In the genomic region with DNA sequence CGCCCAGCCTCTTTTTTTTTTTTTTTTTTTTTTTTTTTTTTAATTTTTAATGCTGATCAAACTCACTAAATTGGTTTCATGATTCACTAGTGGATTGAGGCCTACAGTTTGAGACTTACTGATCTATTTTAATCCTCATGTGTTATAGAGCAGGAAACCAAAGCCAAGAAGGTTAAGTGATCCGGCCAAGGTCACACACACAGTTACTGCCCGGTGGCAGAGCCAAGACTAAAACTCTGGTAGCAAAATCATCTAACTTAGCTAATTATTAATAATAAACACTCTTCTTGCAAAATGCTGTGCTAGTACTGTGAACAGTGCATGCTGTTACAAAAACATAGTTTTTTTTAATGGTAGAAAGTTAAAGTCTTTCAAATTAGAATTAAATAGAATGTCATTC, we compare ENCODE assay signal across 17 cellular contexts.
A peak's percentile ranks its signal among the peaks of the same experiment; 100 is the strongest.
DNase-seq lines count a peak whose midpoint lies in the region; ATAC-seq and TF ChIP-seq lines count a peak whose summit lies in the region.
"Had no signal": no experiment of that assay in that cellular context is flagged by ENCODE, and none has a peak within 500 bp of the region (broad histone marks: within the 10 kb centered on the region; RNA-seq: fewer than 3 reads in every experiment).

No MANE protein-coding gene starts in this region.

- H3K4me1 Mint-ChIP-seq in glutamatergic neuron (ENCODE audit: low read depth, unreplicated experiment), result peaks cover 8% of the 10 kb centered on the region

- DNase-seq in heart right ventricle, result no peak
- no peak for DNase-seq in cardiac septum (ENCODE audit: low spot score)
- no peak for DNase-seq in OCI-LY7 (ENCODE audit: low spot score)
- DNase-seq in left lobe of liver (ENCODE audit: low spot score), result peak; percentile 83
- DNase-seq in WERI-Rb-1, result no peak
- DNase-seq in glutamatergic neuron, result no peak
- DNase-seq in osteoblast (ENCODE audit: insufficient read length, low spot score, missing footprints), result no peak
- DNase-seq: Calu3; CD8-positive, alpha-beta T cell; NCI-H1105; NCI-H1694 treated with DMSO at 0.1 percent for 48 hours; NCI-H510A; NCI-H748 treated with DMSO at 0.1 percent for 48 hours; PC-9; SJCRH30 had no signal

- no TSS peak for BruUV-seq in OCI-LY7 (replicated peaks; lab: Mats Ljungman, UMichigan)

- H3K4me3 Mint-ChIP-seq in glutamatergic neuron (ENCODE audit: unreplicated experiment), result no peak overlapping the region
- H3K4me3 Mint-ChIP-seq: CD8-positive, alpha-beta T cell had no signal

- H3K36me3 ChIP-seq in heart right ventricle (no peaks in the 10 kb centered on the region), OCI-LY7 (ENCODE audit: insufficient read depth, low read length) (no peaks in the 10 kb centered on the region; the same call in 1 of the 2 replicates), WERI-Rb-1 (no peaks in the 10 kb centered on the region), osteoblast (ENCODE audit: insufficient read depth, low read length) (no peaks in the 10 kb centered on the region)
- H3K36me3 ChIP-seq: BLaER1 treated with 17β-estradiol and CSF1 and Interleukin-3, amounts not matched to agents 10 nM and 100 nM; SJCRH30 had no signal

- H3K27me3 Mint-ChIP-seq in glutamatergic neuron (ENCODE audit: unreplicated experiment), result peaks cover 3% of the 10 kb centered on the region

- H3K4me3 ChIP-seq in heart right ventricle (no peak overlapping the region), OCI-LY7 (ENCODE audit: low read depth, low read length, poor library complexity, severe bottlenecking) (peak overlapping the region; percentile 52), WERI-Rb-1 (ENCODE audit: low read depth, low read length) (no peak overlapping the region), osteoblast (ENCODE audit: insufficient read depth, low read length) (no peak overlapping the region)
- H3K4me3 ChIP-seq: BLaER1 treated with 17β-estradiol and CSF1 and Interleukin-3, amounts not matched to agents 10 nM and 100 nM; PC-9; SJCRH30 had no signal

- CTCF ChIA-PET in OCI-LY7 (lab: Charles Lee; ENCODE audit: unreplicated experiment), result no interaction called here

- peaks cover 3% of the 10 kb centered on the region for H3K9me3 Mint-ChIP-seq in glutamatergic neuron (ENCODE audit: unreplicated experiment)
- H3K9me3 Mint-ChIP-seq: CD8-positive, alpha-beta T cell had no signal

- H3K9me3 ChIP-seq in heart right ventricle (no peaks in the 10 kb centered on the region), OCI-LY7 (ENCODE audit: low read length) (peaks cover 8% of the 10 kb centered on the region), WERI-Rb-1 (ENCODE audit: severe bottlenecking) (no peaks in the 10 kb centered on the region), osteoblast (ENCODE audit: low read depth, low read length) (no peaks in the 10 kb centered on the region)
- H3K9me3 ChIP-seq: SJCRH30 had no signal

- intact Hi-C loops in heart right ventricle (cut with DNase I), result no loop called here
- intact Hi-C loops in cardiac septum (cut with DNase I), result no loop called here
- intact Hi-C loops in OCI-LY7 (cut with micrococcal nuclease; ENCODE audit: unreplicated experiment), result no loop called here

- H3K9me2 ChIP-seq in OCI-LY7 (ENCODE audit: insufficient read depth, low read length), result no peaks in the 10 kb centered on the region

- no peak overlapping the region for H3K27ac Mint-ChIP-seq in glutamatergic neuron (ENCODE audit: unreplicated experiment)
- H3K27ac Mint-ChIP-seq: CD8-positive, alpha-beta T cell had no signal

- H3K79me2 ChIP-seq in OCI-LY7 (ENCODE audit: insufficient read depth, low read depth, low read length) (no peaks in the 10 kb centered on the region), osteoblast (ENCODE audit: insufficient read depth, low read length) (no peaks in the 10 kb centered on the region)

- no peak overlapping the region for H3K27ac ChIP-seq in heart right ventricle
- H3K27ac ChIP-seq in OCI-LY7 (ENCODE audit: low read depth, low read length, poor library complexity, severe bottlenecking), result peak overlapping the region; percentile 81
- no peak overlapping the region for H3K27ac ChIP-seq in WERI-Rb-1
- no peak overlapping the region for H3K27ac ChIP-seq in osteoblast (ENCODE audit: low read depth, low read length)
- H3K27ac ChIP-seq: BLaER1 treated with 17β-estradiol and CSF1 and Interleukin-3, amounts not matched to agents 10 nM and 100 nM; PC-9; RWPE1; SJCRH30 had no signal

- H3K36me3 Mint-ChIP-seq in glutamatergic neuron (ENCODE audit: unreplicated experiment), result no peaks in the 10 kb centered on the region
- H3K36me3 Mint-ChIP-seq: CD8-positive, alpha-beta T cell had no signal

- POLR2A ChIA-PET in OCI-LY7 (lab: Charles Lee), result interaction anchor here (1.0 kb wide), 1 partner anchor 11 kb away, joined by 3 read pairs; no protein-coding TSS in a partner anchor

- peaks cover 0 to 52% (median 13%) of the 10 kb centered on the region in 7 donors for H3K27me3 ChIP-seq in heart right ventricle
- no peaks in the 10 kb centered on the region for H3K27me3 ChIP-seq in WERI-Rb-1 (ENCODE audit: insufficient read depth, low read depth, severe bottlenecking)
- no peaks in the 10 kb centered on the region for H3K27me3 ChIP-seq in osteoblast (ENCODE audit: insufficient read depth, low read length)
- H3K27me3 ChIP-seq: BLaER1 treated with 17β-estradiol and CSF1 and Interleukin-3, amounts not matched to agents 10 nM and 100 nM had no signal

- TF ChIP-seq CTCF in heart right ventricle (IDR thresholded peaks at IDR 0.05), result no peak
- no peak for TF ChIP-seq CTCF in OCI-LY7 (conservative IDR thresholded peaks at IDR 0.05; ENCODE audit: low read length)
- TF ChIP-seq CTCF in WERI-Rb-1 (IDR thresholded peaks at IDR 0.05; ENCODE audit: low read depth, low read length), result no peak
- TF ChIP-seq CTCF in glutamatergic neuron (IDR thresholded peaks at IDR 0.05; ENCODE audit: partially characterized antibody, unreplicated experiment), result no peak
- TF ChIP-seq CTCF in osteoblast (IDR thresholded peaks at IDR 0.05; ENCODE audit: extremely low read depth, low read depth, low read length), result no peak

- H3K4me2 ChIP-seq in OCI-LY7 (ENCODE audit: low read length), result peak overlapping the region; percentile 89
- H3K4me2 ChIP-seq in osteoblast (ENCODE audit: insufficient read depth, low read length), result no peak overlapping the region
- H3K4me2 ChIP-seq: PC-9 had no signal

- peak overlapping the region; percentile 82; the same call in 1 of the 2 replicates for H2AFZ ChIP-seq in OCI-LY7 (ENCODE audit: low read length)
- H2AFZ ChIP-seq in osteoblast (ENCODE audit: low read length), result no peak overlapping the region
- H2AFZ ChIP-seq: PC-9 had no signal

- H4K20me1 ChIP-seq in OCI-LY7 (ENCODE audit: insufficient read depth, low read length) (no peaks in the 10 kb centered on the region), osteoblast (ENCODE audit: insufficient read depth, low read length) (no peaks in the 10 kb centered on the region)
- H4K20me1 ChIP-seq: BLaER1 treated with 17β-estradiol and CSF1 and Interleukin-3, amounts not matched to agents 10 nM and 100 nM had no signal

- WGBS in heart right ventricle, 2 donors, result 58% methylated on average over 3 of the region's 3 CpGs

- ATAC-seq in heart right ventricle (peak in 5 of 8 donors; percentile 56 to 80 (median 67)), left lobe of liver (peak; percentile 87)
- ATAC-seq: CD8-positive, alpha-beta T cell had no signal

- H3K4me1 ChIP-seq in heart right ventricle, result peaks cover 0 to 12% (median 4%) of the 10 kb centered on the region in 9 donors
- peaks cover 80% of the 10 kb centered on the region for H3K4me1 ChIP-seq in OCI-LY7 (ENCODE audit: insufficient read depth, low read length, poor library complexity, severe bottlenecking)
- H3K4me1 ChIP-seq in osteoblast (ENCODE audit: insufficient read depth, low read length), result no peaks in the 10 kb centered on the region
